1 cellular context compared by ENCODE assay signal in genomic region chr19:1507763-1508506, GRCh38.
A peak's percentile ranks its signal among the peaks of the same experiment; 100 is the strongest.
TF ChIP-seq lines count a peak whose summit lies in the region.

No MANE protein-coding gene starts in this region.

TF ChIP-seq in K562, 482 proteins besides CTCF, POLR2A, EP300 and RAD21 (continued from another document and continues in another):
- TF ChIP-seq ZNF407 (IDR thresholded peaks at IDR 0.05; ENCODE audit: low read depth): no peak
- TF ChIP-seq NUFIP1 (IDR thresholded peaks at IDR 0.05; ENCODE audit: partially characterized antibody): no peak
- no peak for TF ChIP-seq CCAR2 (IDR thresholded peaks at IDR 0.05; ENCODE audit: low read depth, low read length)
- no peak for TF ChIP-seq NR3C1 (CRISPR knock-in tag; IDR thresholded peaks at IDR 0.05)
- no peak for TF ChIP-seq PURB (CRISPR knock-in tag; IDR thresholded peaks at IDR 0.05; ENCODE audit: low read depth)
- no peak for TF ChIP-seq KDM1A (IDR thresholded peaks at IDR 0.05)
- peak; percentile 83 for TF ChIP-seq KLF13 (tag; IDR thresholded peaks at IDR 0.05; ENCODE audit: borderline replicate concordance, low read depth)
- TF ChIP-seq MCM2 (IDR thresholded peaks at IDR 0.05; ENCODE audit: low read depth): no peak
- TF ChIP-seq JUN (IDR thresholded peaks at IDR 0.05; ENCODE audit: borderline replicate concordance, low read depth, low read length): no peak
- no peak for TF ChIP-seq JUN (CRISPR knock-in tag; IDR thresholded peaks at IDR 0.05; ENCODE audit: borderline replicate concordance)
- TF ChIP-seq BCOR (IDR thresholded peaks at IDR 0.05): no peak; the same call in 1 of the 2 replicates
- no peak for TF ChIP-seq GTF3C2 (IDR thresholded peaks at IDR 0.05; ENCODE audit: borderline replicate concordance, extremely low read depth, insufficient read length)
- TF ChIP-seq GTF2E2 (tag; IDR thresholded peaks at IDR 0.05): no peak
- no peak for TF ChIP-seq CHD1 (IDR thresholded peaks at IDR 0.05; ENCODE audit: low read length)
- no peak for TF ChIP-seq ATF3 (IDR thresholded peaks at IDR 0.05)
- TF ChIP-seq ATF3 (CRISPR knock-in tag; conservative IDR thresholded peaks at IDR 0.05): no peak
- no peak for TF ChIP-seq SMAD1 (IDR thresholded peaks at IDR 0.05; ENCODE audit: low read depth, low read length, partially characterized antibody)
- no peak for TF ChIP-seq ARID1B (IDR thresholded peaks at IDR 0.05)
- no peak for TF ChIP-seq ZNF561 (CRISPR knock-in tag; conservative IDR thresholded peaks at IDR 0.05)
- TF ChIP-seq E2F4 (CRISPR knock-in tag; IDR thresholded peaks at IDR 0.05; ENCODE audit: low read depth): no peak
- no peak for TF ChIP-seq BACH1 (tag; IDR thresholded peaks at IDR 0.05)
- no peak for TF ChIP-seq BCL6 (CRISPR knock-in tag; IDR thresholded peaks at IDR 0.05)
- TF ChIP-seq TSC22D4 (tag; IDR thresholded peaks at IDR 0.05): no peak
- TF ChIP-seq THAP7 (CRISPR knock-in tag; IDR thresholded peaks at IDR 0.05): no peak
- TF ChIP-seq ZBTB49 (CRISPR knock-in tag; IDR thresholded peaks at IDR 0.05; ENCODE audit: borderline replicate concordance): no peak
- TF ChIP-seq TCF7 (IDR thresholded peaks at IDR 0.05; ENCODE audit: borderline replicate concordance): no peak
- no peak for TF ChIP-seq RBM15 (IDR thresholded peaks at IDR 0.05; ENCODE audit: insufficient read depth, low read length)
- TF ChIP-seq BDP1 (IDR thresholded peaks at IDR 0.05; ENCODE audit: insufficient read depth, insufficient read length): no peak
- no peak; the same call in 1 of the 2 replicates for TF ChIP-seq ATF6 (CRISPR knock-in tag; IDR thresholded peaks at IDR 0.05)
- no peak for TF ChIP-seq HEY1 (CRISPR knock-in tag; IDR thresholded peaks at IDR 0.05; ENCODE audit: borderline replicate concordance)
- no peak for TF ChIP-seq ZEB2 (IDR thresholded peaks at IDR 0.05)
- TF ChIP-seq NCOR1 (IDR thresholded peaks at IDR 0.05): no peak
- no peak for TF ChIP-seq GTF2B (IDR thresholded peaks at IDR 0.05; ENCODE audit: extremely low read depth, insufficient read length)
- TF ChIP-seq ZNF431 (CRISPR knock-in tag; IDR thresholded peaks at IDR 0.05): no peak
- peak; percentile 64 to 73; a peak in 2 of 4 replicates for TF ChIP-seq FOXK2 (conservative IDR thresholded peaks at IDR 0.05 in 1 of 2, IDR thresholded peaks at IDR 0.05 in 1 of 2; ENCODE audit: low read depth in 2 of 2)
- peak; percentile 48 for TF ChIP-seq MEIS2 (IDR thresholded peaks at IDR 0.05; ENCODE audit: partially characterized antibody)
- TF ChIP-seq SNIP1 (IDR thresholded peaks at IDR 0.05; ENCODE audit: low read depth): no peak
- no peak for TF ChIP-seq ESRRB (CRISPR knock-in tag; IDR thresholded peaks at IDR 0.05; ENCODE audit: borderline replicate concordance)
- no peak; the same call in none of the 2 replicates for TF ChIP-seq CBFB (CRISPR knock-in tag; IDR thresholded peaks at IDR 0.05)
- TF ChIP-seq ZNF696 (CRISPR knock-in tag; conservative IDR thresholded peaks at IDR 0.05): no peak
- TF ChIP-seq HDAC1 (IDR thresholded peaks at IDR 0.05): peak in 1 of 2 experiments; percentile 93; a peak in 2 of 4 replicates
- no peak for TF ChIP-seq CBFA2T2 (conservative IDR thresholded peaks at IDR 0.05)
- TF ChIP-seq GATAD2A (IDR thresholded peaks at IDR 0.05): 0 out of 2 replicates have a peak, but pooled peaks have one; percentile 34
- no peak for TF ChIP-seq ADNP (tag; IDR thresholded peaks at IDR 0.05)
- no peak for TF ChIP-seq ZNF586 (CRISPR knock-in tag; conservative IDR thresholded peaks at IDR 0.05)
- no peak for TF ChIP-seq FOXA3 (CRISPR knock-in tag; conservative IDR thresholded peaks at IDR 0.05 in 1 of 2, IDR thresholded peaks at IDR 0.05 in 1 of 2)
- TF ChIP-seq E2F1 (CRISPR knock-in tag; IDR thresholded peaks at IDR 0.05): no peak
- no peak for TF ChIP-seq NELFE (IDR thresholded peaks at IDR 0.05; ENCODE audit: insufficient read depth, insufficient read length)
